Comparison of ENCODE assay signal across 8 cellular contexts in genomic region chr4:44760142-44760898, GRCh38. TPM values are rescaled to one million over a fixed set of nuclear protein-coding genes. Genes with fewer than 3 reads are reported as not detected.
DNase-seq lines count a peak whose midpoint lies in the region; ATAC-seq and TF ChIP-seq lines count a peak whose summit lies in the region.

No MANE protein-coding gene starts in this region.

- H3K4me3 ChIP-seq in SU-DHL-6 (ENCODE audit: insufficient read depth, low read length, poor library complexity, severe bottlenecking) = no peak overlapping the region

- H3F3A ChIP-seq in SU-DHL-6 (ENCODE audit: insufficient read depth) = no peaks in the 10 kb centered on the region

- H3K27me3 ChIP-seq in SU-DHL-6 (ENCODE audit: low read length) (no peaks in the 10 kb centered on the region), foreskin keratinocyte (no peaks in the 10 kb centered on the region)

- TF ChIP-seq CTCF in SU-DHL-6 (IDR thresholded peaks at IDR 0.05; ENCODE audit: insufficient read depth, low read length, poor library complexity, severe bottlenecking) = peak; percentile 29
- TF ChIP-seq CTCF in foreskin keratinocyte (conservative IDR thresholded peaks at IDR 0.05) = peak; percentile 72

- H3K36me3 ChIP-seq in SU-DHL-6 (ENCODE audit: low read length) = no peaks in the 10 kb centered on the region

- no peaks in the 10 kb centered on the region for H3K79me2 ChIP-seq in SU-DHL-6 (ENCODE audit: insufficient read depth, low read length)

- no peak overlapping the region for H3K27ac ChIP-seq in SU-DHL-6 (ENCODE audit: low read depth, low read length)
- H3K27ac ChIP-seq in foreskin keratinocyte = no peak overlapping the region

- no peaks in the 10 kb centered on the region for H3K4me1 ChIP-seq in foreskin keratinocyte

- ATAC-seq in GM21786 (IDR thresholded peaks at IDR 0.05; ENCODE audit: unreplicated experiment) (peak; percentile 81), foreskin keratinocyte (peak; percentile 76)

- no peak overlapping the region for H3K9ac ChIP-seq in SU-DHL-6 (ENCODE audit: low read length)

- no peaks in the 10 kb centered on the region for H3K9me3 ChIP-seq in SU-DHL-6 (ENCODE audit: insufficient read depth, low read length)

- H3K4me2 ChIP-seq in SU-DHL-6 (ENCODE audit: low read depth, low read length, poor library complexity, severe bottlenecking) = no peak overlapping the region

- no peaks in the 10 kb centered on the region for H3K9me2 ChIP-seq in SU-DHL-6 (replicated peaks; ENCODE audit: insufficient read depth, low read length)

- no peak overlapping the region for H2AFZ ChIP-seq in SU-DHL-6 (ENCODE audit: low read depth, low read length, severe bottlenecking)

- H4K20me1 ChIP-seq in SU-DHL-6 (ENCODE audit: low read depth, low read length) = no peaks in the 10 kb centered on the region

- DNase-seq in NCI-H2171 treated with DMSO at 0.1 percent for 48 hours (lab: John Stamatoyannopoulos, UW) (peak; percentile 28), NCI-H2171 (lab: John Stamatoyannopoulos, UW) (no peak), M059J (ENCODE audit: low read depth) (peak; percentile 35), foreskin keratinocyte (peak in 1 of 2 donors; percentile 45), putamen (ENCODE audit: low spot score) (peak; percentile 38), islet precursor cell (no peak)

RNA-seq across cellular contexts. Expression of gene GNPDA2, which starts 34.0 kb away (rescaled TPM):
- 26.9 and 29.5 TPM in 2 replicates for total RNA-seq in M059J (2014; rRNA removed; shearing (Covaris generic))
- total RNA-seq in foreskin keratinocyte = 16.0 and 16.8 TPM in 2 replicates
- polyA plus RNA-seq in foreskin keratinocyte = 8.1 and 10.0 TPM in 2 replicates

Comparison
In these comparisons a context has a peak if more than half of its experiments do, and no peak if none do; other contexts are left out.
1. DNase-seq: peak in NCI-H2171 treated with DMSO at 0.1 percent for 48 hours (single experiment), M059J (single experiment) and putamen (single experiment); none in NCI-H2171 (single experiment) and islet precursor cell (single experiment).